ENCODE assay signal across 9 cellular contexts in genomic region chr1:226634611-226635246, GRCh38.
DNase-seq lines count a peak whose midpoint lies in the region; ATAC-seq, FAIRE-seq and TF ChIP-seq lines count a peak whose summit lies in the region.
"Had no signal": no experiment of that assay in that cellular context is flagged by ENCODE, and none has a peak within 500 bp of the region (broad histone marks: within the 10 kb centered on the region; RNA-seq: fewer than 3 reads in every experiment).

No MANE protein-coding gene starts in this region.

- peak overlapping the region in 17 of 21 experiments; percentile 4 to 79 (median 37) for H3K27ac ChIP-seq in skin epidermis
- H3K27ac ChIP-seq: neural progenitor cell had no signal

- H3K4me3 Mint-ChIP-seq in T-helper 17 cell (peak overlapping the region; percentile 90), endothelial cell (ENCODE audit: unreplicated experiment) (peak overlapping the region; percentile 71)
- H3K4me3 Mint-ChIP-seq: neural progenitor cell had no signal

- ATAC-seq in T-helper 17 cell (no peak), GM18517 (IDR thresholded peaks at IDR 0.05; ENCODE audit: unreplicated experiment) (no peak)
- no peak for ATAC-seq in activated CD4-positive, CD25-positive, alpha-beta regulatory T cell treated with anti-CD3 and anti-CD28 coated beads, Interleukin-2, amount 50 U/mL, for 24 hours

- FAIRE-seq in GM18507 (lab: Jason Lieb, UNC), result peak; percentile 59

- H3K27ac Mint-ChIP-seq in T-helper 17 cell (peak overlapping the region; percentile 97), endothelial cell (ENCODE audit: unreplicated experiment) (peak overlapping the region; percentile 64)
- H3K27ac Mint-ChIP-seq: neural progenitor cell had no signal

- TF ChIP-seq CTCF in endothelial cell (IDR thresholded peaks at IDR 0.05; ENCODE audit: unreplicated experiment), result no peak

- peaks cover 14% of the 10 kb centered on the region for H3K36me3 Mint-ChIP-seq in T-helper 17 cell (ENCODE audit: low read depth)
- peaks cover 60% of the 10 kb centered on the region for H3K36me3 Mint-ChIP-seq in endothelial cell (ENCODE audit: low read depth, unreplicated experiment)

- no peaks in the 10 kb centered on the region for H3K9me3 Mint-ChIP-seq in endothelial cell (ENCODE audit: unreplicated experiment)
- H3K9me3 Mint-ChIP-seq: neural progenitor cell had no signal

- H3K4me1 Mint-ChIP-seq in T-helper 17 cell (peaks cover 38% of the 10 kb centered on the region), endothelial cell (ENCODE audit: unreplicated experiment) (peaks cover 36% of the 10 kb centered on the region)

- H3K27me3 Mint-ChIP-seq in T-helper 17 cell, result no peaks in the 10 kb centered on the region
- peaks cover 26% of the 10 kb centered on the region for H3K27me3 Mint-ChIP-seq in endothelial cell (ENCODE audit: unreplicated experiment)

- DNase-seq in GM18507 (ENCODE audit: extremely low spot score, insufficient read length, low read depth), result no peak
- DNase-seq in T-helper 17 cell, result peak in 2 of 3 donors; percentile 2 to 7
- DNase-seq in endothelial cell (ENCODE audit: low spot score), result no peak
- DNase-seq in CD1c-positive myeloid dendritic cell (ENCODE audit: extremely low spot score), result no peak
- DNase-seq in NCI-H69 (lab: John Stamatoyannopoulos, UW), result no peak

- no peaks in the 10 kb centered on the region for H3K9me3 ChIP-seq in T-helper 17 cell (ENCODE audit: control insufficient read depth, low read length, poor library complexity, severe bottlenecking)

- H3K4me3 ChIP-seq in skin epidermis, result peak overlapping the region in 1 of 7 experiments; percentile 4
- H3K4me3 ChIP-seq: neural progenitor cell had no signal

Comparison
In these comparisons a context has a peak if more than half of its experiments do, and no peak if none do; other contexts are left out.
1. DNase-seq: peak in T-helper 17 cell (2 of 3); none in GM18507 (single experiment), endothelial cell (single experiment), CD1c-positive myeloid dendritic cell (single experiment) and NCI-H69 (single experiment).